Comparison of ENCODE assay signal across 33 cellular contexts in genomic region chr9:5146241-5146640, GRCh38. TPM values are rescaled to one million over a fixed set of nuclear protein-coding genes. Genes with fewer than 3 reads are reported as not detected.
"Had no signal": no experiment of that assay in that cellular context is flagged by ENCODE, and none has a peak within 500 bp of the region (broad histone marks: within the 10 kb centered on the region; RNA-seq: fewer than 3 reads in every experiment).

No MANE protein-coding gene starts in this region.

- H3K4me1 ChIP-seq: ascending aorta, breast epithelium, esophagus muscularis mucosa, foreskin keratinocyte, gastrocnemius medialis, heart right ventricle had no signal

- DNase-seq: activated CD4-positive, alpha-beta memory T cell treated with anti-CD3 and anti-CD28 coated beads, Interleukin-2, amount 10 ng/mL, durations not matched to agents 7 days and 5 days; activated CD4-positive, alpha-beta T cell treated with anti-CD3 and anti-CD28 coated beads for 1 hour; activated CD4-positive, alpha-beta T cell treated with anti-CD3 and anti-CD28 coated beads for 4 hours; activated CD4-positive, alpha-beta T cell treated with anti-CD3 and anti-CD28 coated beads, Interleukin-2, amount 10 ng/mL, durations not matched to agents 7 days and 5 days; activated CD4-positive, alpha-beta T cell treated with anti-CD3 and anti-CD28 coated beads, Interleukin-2, amount 50 U/mL, for 4 hours; activated CD8-positive, alpha-beta memory T cell treated with anti-CD3 and anti-CD28 coated beads, Interleukin-2, amount 10 ng/mL, durations not matched to agents 7 days and 5 days; activated CD8-positive, alpha-beta memory T cell treated with anti-CD3 and anti-CD28 coated beads, Interleukin-2, amount 50 U/mL, for 4 hours; activated gamma-delta T cell; activated naive CD4-positive, alpha-beta T cell; activated naive CD4-positive, alpha-beta T cell treated with anti-CD3 and anti-CD28 coated beads, Interleukin-2, amount 10 ng/mL, durations not matched to agents 7 days and 5 days; activated naive CD8-positive, alpha-beta T cell treated with anti-CD3 and anti-CD28 coated beads, Interleukin-2, amount 10 ng/mL, durations not matched to agents 7 days and 5 days; activated T-cell treated with anti-CD3 and anti-CD28 coated beads, Interleukin-2, amount 50 U/mL, for 72 hours; central memory CD4-positive, alpha-beta T cell; cerebellar nuclear complex; dorsolateral prefrontal cortex; effector memory CD4-positive, alpha-beta T cell; endodermal cell; erythroblast; foreskin keratinocyte; gastrocnemius medialis; glutamatergic neuron; heart right ventricle had no signal

- H3K27me3 ChIP-seq: ascending aorta, breast epithelium, cardiac muscle cell, dorsolateral prefrontal cortex, esophagus muscularis mucosa, foreskin keratinocyte, gastrocnemius medialis, heart right ventricle had no signal

- H3K4me3 ChIP-seq: ascending aorta, breast epithelium, cardiac muscle cell, coronary artery, dorsolateral prefrontal cortex, esophagus muscularis mucosa, gastrocnemius medialis, heart right ventricle had no signal

- H3K27ac ChIP-seq: ascending aorta, breast epithelium, cardiac muscle cell, coronary artery, dorsolateral prefrontal cortex, esophagus muscularis mucosa, foreskin keratinocyte, gastrocnemius medialis, heart right ventricle had no signal

- H3K27me3 Mint-ChIP-seq: activated CD4-positive, alpha-beta memory T cell treated with anti-CD3 and anti-CD28 coated beads, Interleukin-2, amount 10 ng/mL, durations not matched to agents 7 days and 5 days; activated CD4-positive, alpha-beta T cell treated with anti-CD3 and anti-CD28 coated beads, Interleukin-2, amount 10 ng/mL, durations not matched to agents 7 days and 5 days; activated CD8-positive, alpha-beta memory T cell treated with anti-CD3 and anti-CD28 coated beads, Interleukin-2, amount 10 ng/mL, durations not matched to agents 7 days and 5 days; activated naive CD4-positive, alpha-beta T cell treated with anti-CD3 and anti-CD28 coated beads, Interleukin-2, amount 10 ng/mL, durations not matched to agents 7 days and 5 days; activated naive CD8-positive, alpha-beta T cell treated with anti-CD3 and anti-CD28 coated beads, Interleukin-2, amount 10 ng/mL, durations not matched to agents 7 days and 5 days; activated T-cell treated with anti-CD3 and anti-CD28 coated beads, Interleukin-2, amount 50 U/mL, for 24 hours; brain; dendritic cell treated with granulocyte-macrophage colony-stimulating factor and Interleukin-4, amounts not matched to agents 40 ng/mL and 50 ng/mL, for 4 days had no signal

- ATAC-seq: activated CD8-positive, alpha-beta memory T cell treated with anti-CD3 and anti-CD28 coated beads, Interleukin-2, amount 10 ng/mL, durations not matched to agents 7 days and 5 days; activated naive CD4-positive, alpha-beta T cell treated with anti-CD3 and anti-CD28 coated beads, Interleukin-2, amount 50 U/mL, for 72 hours; activated T-cell treated with anti-CD3 and anti-CD28 coated beads, Interleukin-2, amount 50 U/mL, for 72 hours; foreskin keratinocyte; gastrocnemius medialis; heart right ventricle had no signal

- H3K4me3 Mint-ChIP-seq: activated CD4-positive, alpha-beta memory T cell treated with anti-CD3 and anti-CD28 coated beads, Interleukin-2, amount 10 ng/mL, durations not matched to agents 7 days and 5 days; activated CD4-positive, alpha-beta T cell treated with anti-CD3 and anti-CD28 coated beads, Interleukin-2, amount 10 ng/mL, durations not matched to agents 7 days and 5 days; activated CD8-positive, alpha-beta memory T cell treated with anti-CD3 and anti-CD28 coated beads, Interleukin-2, amount 10 ng/mL, durations not matched to agents 7 days and 5 days; activated naive CD4-positive, alpha-beta T cell treated with anti-CD3 and anti-CD28 coated beads, Interleukin-2, amount 10 ng/mL, durations not matched to agents 7 days and 5 days; activated naive CD8-positive, alpha-beta T cell treated with anti-CD3 and anti-CD28 coated beads, Interleukin-2, amount 10 ng/mL, durations not matched to agents 7 days and 5 days; activated T-cell treated with anti-CD3 and anti-CD28 coated beads, Interleukin-2, amount 50 U/mL, for 24 hours; activated T-cell treated with anti-CD3 and anti-CD28 coated beads, Interleukin-2, amount 50 U/mL, for 72 hours; brain; dendritic cell treated with granulocyte-macrophage colony-stimulating factor and Interleukin-4, amounts not matched to agents 40 ng/mL and 50 ng/mL, for 4 days; endodermal cell had no signal

- H3K27ac Mint-ChIP-seq: activated CD4-positive, alpha-beta memory T cell treated with anti-CD3 and anti-CD28 coated beads, Interleukin-2, amount 10 ng/mL, durations not matched to agents 7 days and 5 days; activated CD4-positive, alpha-beta T cell treated with anti-CD3 and anti-CD28 coated beads, Interleukin-2, amount 10 ng/mL, durations not matched to agents 7 days and 5 days; activated CD8-positive, alpha-beta memory T cell treated with anti-CD3 and anti-CD28 coated beads, Interleukin-2, amount 10 ng/mL, durations not matched to agents 7 days and 5 days; activated naive CD4-positive, alpha-beta T cell treated with anti-CD3 and anti-CD28 coated beads, Interleukin-2, amount 10 ng/mL, durations not matched to agents 7 days and 5 days; activated naive CD4-positive, alpha-beta T cell treated with anti-CD3 and anti-CD28 coated beads, Interleukin-2, amount 50 U/mL, for 72 hours; activated naive CD8-positive, alpha-beta T cell treated with anti-CD3 and anti-CD28 coated beads, Interleukin-2, amount 10 ng/mL, durations not matched to agents 7 days and 5 days; activated T-cell treated with anti-CD3 and anti-CD28 coated beads, Interleukin-2, amount 50 U/mL, for 24 hours; activated T-cell treated with anti-CD3 and anti-CD28 coated beads, Interleukin-2, amount 50 U/mL, for 72 hours; brain; dendritic cell treated with granulocyte-macrophage colony-stimulating factor and Interleukin-4, amounts not matched to agents 40 ng/mL and 50 ng/mL, for 4 days; endodermal cell had no signal

- H3K36me3 ChIP-seq: breast epithelium, cardiac muscle cell had no signal

- H3K9me3 ChIP-seq: gastrocnemius medialis had no signal

- H3K4me1 Mint-ChIP-seq: activated CD4-positive, alpha-beta memory T cell treated with anti-CD3 and anti-CD28 coated beads, Interleukin-2, amount 10 ng/mL, durations not matched to agents 7 days and 5 days; activated CD4-positive, alpha-beta T cell treated with anti-CD3 and anti-CD28 coated beads, Interleukin-2, amount 10 ng/mL, durations not matched to agents 7 days and 5 days; activated CD8-positive, alpha-beta memory T cell treated with anti-CD3 and anti-CD28 coated beads, Interleukin-2, amount 10 ng/mL, durations not matched to agents 7 days and 5 days; activated naive CD4-positive, alpha-beta T cell treated with anti-CD3 and anti-CD28 coated beads, Interleukin-2, amount 10 ng/mL, durations not matched to agents 7 days and 5 days; brain had no signal

RNA-seq across cellular contexts. Expression of gene INSL6, which starts 39.2 kb away (rescaled TPM):
- total RNA-seq: activated CD4-positive, alpha-beta memory T cell treated with anti-CD3 and anti-CD28 coated beads, Interleukin-2, amount 10 ng/mL, durations not matched to agents 7 days and 5 days; activated CD4-positive, alpha-beta T cell treated with anti-CD3 and anti-CD28 coated beads, Interleukin-2, amount 10 ng/mL, durations not matched to agents 7 days and 5 days; activated CD8-positive, alpha-beta memory T cell treated with anti-CD3 and anti-CD28 coated beads for 36 hours; activated CD8-positive, alpha-beta memory T cell treated with anti-CD3 and anti-CD28 coated beads, Interleukin-2, amount 10 ng/mL, durations not matched to agents 7 days and 5 days; activated naive CD4-positive, alpha-beta T cell treated with anti-CD3 and anti-CD28 coated beads, Interleukin-2, amount 50 U/mL, for 72 hours; activated naive CD8-positive, alpha-beta T cell treated with anti-CD3 and anti-CD28 coated beads, Interleukin-2, amount 10 ng/mL, durations not matched to agents 7 days and 5 days; activated T-cell treated with anti-CD3 and anti-CD28 coated beads, Interleukin-2, amount 50 U/mL, for 72 hours; ascending aorta; breast epithelium; cardiac muscle cell; dorsolateral prefrontal cortex; endodermal cell; esophagus muscularis mucosa; foreskin keratinocyte; gastrocnemius medialis; heart right ventricle; T-helper 1 cell treated with Interleukin-12 subunit alpha and Interleukin-12 subunit beta and Interleukin-4 antibody, amounts not matched to agents 30 ng/mL and 1 ng/mL, for 36 hours had no signal
- polyA plus RNA-seq: cardiac muscle cell, foreskin keratinocyte, heart right ventricle had no signal
